ENCODE assay signal across 8 cellular contexts in genomic region chr3:72520690-72521308, GRCh38.
DNase-seq lines count a peak whose midpoint lies in the region; ATAC-seq, FAIRE-seq and TF ChIP-seq lines count a peak whose summit lies in the region.

No MANE protein-coding gene starts in this region.

- CTCF ChIA-PET in HEK293T (lab: Yijun Ruan, JAX), result no interaction called here

- peak; percentile 59 for ATAC-seq in GM19035 (IDR thresholded peaks at IDR 0.05; ENCODE audit: unreplicated experiment)
- peak; percentile 75 for ATAC-seq in HG02973 (IDR thresholded peaks at IDR 0.05; ENCODE audit: unreplicated experiment)

- POLR2A ChIA-PET in HEK293T (lab: Yijun Ruan, JAX), result no interaction called here

- TF ChIP-seq POLR2A in H54 (IDR thresholded peaks at IDR 0.05; ENCODE audit: low read depth, low read length), result no peak

- no peak for FAIRE-seq in H54 (lab: Jason Lieb, UNC)

- DNase-seq in activated T-cell treated with anti-CD3 and anti-CD28 coated beads, Interleukin-2, amount 50 U/mL, for 48 hours, result peak; percentile 72 to 76
- DNase-seq in stimulated activated CD4-positive, alpha-beta T cell treated with anti-CD3 and anti-CD28 coated beads, Interleukin-1b, Interleukin-23, amount 100 ng/mL, for 24 hours (ENCODE audit: low read depth in 4 of 4, low spot score in 1 of 4), result peak in 3 of 4 experiments; percentile 30 to 71 (median 50)
- DNase-seq in NCI-H1048 (lab: John Stamatoyannopoulos, UW), result no peak
- no peak for DNase-seq in SHP77 (lab: John Stamatoyannopoulos, UW)
- DNase-seq in HEK293T (ENCODE audit: extremely low spot score), result no peak
- no peak for DNase-seq in H54 (ENCODE audit: insufficient read length, low spot score)

TF ChIP-seq in HEK293T, 16 proteins besides CTCF, POLR2A, EP300 and RAD21:
- TF ChIP-seq ZNF384 (IDR thresholded peaks at IDR 0.05) (no peak), CTBP1 (IDR thresholded peaks at IDR 0.05; ENCODE audit: borderline replicate concordance) (no peak), TARDBP (IDR thresholded peaks at IDR 0.05) (no peak), FOXK2 (IDR thresholded peaks at IDR 0.05) (no peak), SUZ12 (IDR thresholded peaks at IDR 0.05) (no peak), LEF1 (IDR thresholded peaks at IDR 0.05; ENCODE audit: borderline replicate concordance) (no peak), ARNT (IDR thresholded peaks at IDR 0.05) (no peak), BHLHE40 (IDR thresholded peaks at IDR 0.05; ENCODE audit: borderline replicate concordance) (no peak), ELF4 (IDR thresholded peaks at IDR 0.05) (no peak), NFRKB (IDR thresholded peaks at IDR 0.05) (no peak), L3MBTL2 (conservative IDR thresholded peaks at IDR 0.05) (no peak), HDGF (IDR thresholded peaks at IDR 0.05; ENCODE audit: borderline replicate concordance) (no peak), SP1 (IDR thresholded peaks at IDR 0.05) (no peak), PKNOX1 (IDR thresholded peaks at IDR 0.05) (no peak), FOXM1 (IDR thresholded peaks at IDR 0.05; ENCODE audit: borderline replicate concordance) (no peak)
TF ChIP-seq in HEK293T: peak in this region for 0.

Comparison
In these comparisons a context has a peak if more than half of its experiments do, and no peak if none do; other contexts are left out.
1. DNase-seq: peak in activated T-cell treated with anti-CD3 and anti-CD28 coated beads, Interleukin-2, amount 50 U/mL, for 48 hours (2 of 2) and stimulated activated CD4-positive, alpha-beta T cell treated with anti-CD3 and anti-CD28 coated beads, Interleukin-1b, Interleukin-23, amount 100 ng/mL, for 24 hours (3 of 4); none in NCI-H1048 (single experiment), SHP77 (0 of 2), HEK293T (single experiment) and H54 (single experiment).